In the genomic region with DNA sequence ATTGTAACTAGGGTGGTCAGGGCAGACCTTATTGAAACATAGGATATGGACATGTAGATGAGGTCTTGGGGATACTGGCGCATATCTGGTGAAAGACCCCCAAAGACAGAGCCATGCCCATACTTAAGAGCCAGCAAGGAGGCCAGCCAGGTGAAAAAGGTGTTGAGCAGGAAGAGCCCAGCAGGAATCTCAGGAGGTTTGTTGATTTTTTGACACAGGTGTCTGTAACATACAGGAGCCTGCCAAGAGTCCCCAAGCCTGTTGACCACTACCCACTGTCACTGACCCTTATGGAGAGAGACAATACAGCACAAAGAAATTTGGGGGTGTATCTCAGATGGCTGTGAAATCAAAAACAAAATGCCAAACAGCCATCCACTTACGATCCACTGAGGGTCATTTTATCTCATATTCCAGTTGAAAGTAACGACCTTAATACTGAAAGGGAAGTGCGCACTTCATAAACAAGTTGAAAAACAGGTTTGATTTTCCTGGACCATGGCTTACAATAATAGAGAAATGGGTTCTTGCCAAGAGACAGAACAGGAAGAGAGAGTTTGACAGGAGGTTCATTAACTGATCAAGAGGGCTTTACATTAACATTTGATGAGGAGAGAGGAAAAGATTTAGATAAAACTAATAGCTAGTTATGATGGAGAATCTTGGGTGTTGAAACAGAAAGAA, we compare ENCODE assay signal across 22 cellular contexts.
DNase-seq lines count a peak whose midpoint lies in the region; ATAC-seq and TF ChIP-seq lines count a peak whose summit lies in the region.
"Had no signal": no experiment of that assay in that cellular context is flagged by ENCODE, and none has a peak within 500 bp of the region (broad histone marks: within the 10 kb centered on the region; RNA-seq: fewer than 3 reads in every experiment).

No MANE protein-coding gene starts in this region.

- H3K9me3 Mint-ChIP-seq in MCF 10A (ENCODE audit: unreplicated experiment): peaks cover 14% of the 10 kb centered on the region
- H3K9me3 Mint-ChIP-seq: activated naive CD4-positive, alpha-beta T cell treated with anti-CD3 and anti-CD28 coated beads, Interleukin-2, amount 10 ng/mL, durations not matched to agents 7 days and 5 days; activated T-cell treated with anti-CD3 and anti-CD28 coated beads, Interleukin-2, amount 50 U/mL, for 4 hours had no signal

- H3K4me1 Mint-ChIP-seq in MCF 10A (ENCODE audit: insufficient read depth, unreplicated experiment): peaks cover 11% of the 10 kb centered on the region
- H3K4me1 Mint-ChIP-seq: activated B cell treated with CpG ODN at 0.5 μM for 24 hours; activated naive CD4-positive, alpha-beta T cell treated with anti-CD3 and anti-CD28 coated beads, Interleukin-2, amount 10 ng/mL, durations not matched to agents 7 days and 5 days; immature natural killer cell; naive thymus-derived CD8-positive, alpha-beta T cell had no signal

- H3K27ac ChIP-seq in breast epithelium (peak overlapping the region; percentile 80 to 84), right lobe of liver (no peak overlapping the region)

- TF ChIP-seq POLR2A in breast epithelium (IDR thresholded peaks at IDR 0.05): no peak
- TF ChIP-seq POLR2A in right lobe of liver (IDR thresholded peaks at IDR 0.05): no peak

- H3K4me1 ChIP-seq in breast epithelium (peaks cover 0 to 5% of the 10 kb centered on the region in 2 donors), right lobe of liver (no peaks in the 10 kb centered on the region)
- H3K4me1 ChIP-seq: BE2C had no signal

- peak; percentile 90 for ATAC-seq in left colon
- ATAC-seq in right lobe of liver: no peak
- ATAC-seq: activated CD8-positive, alpha-beta T cell treated with anti-CD3 and anti-CD28 coated beads, Interleukin-2, amount 10 ng/mL, durations not matched to agents 7 days and 5 days; activated T-cell treated with anti-CD3 and anti-CD28 coated beads, Interleukin-2, amount 50 U/mL, for 4 hours; naive thymus-derived CD8-positive, alpha-beta T cell; Panc1 had no signal

- CTCF ChIA-PET in MCF 10A (lab: Yijun Ruan, JAX): interaction anchor here (0.7 to 1.3 kb wide), 4 partner anchors 10 to 202 kb away, joined by 3 to 4 read pairs (median 4); no protein-coding TSS in a partner anchor

- H3K36me3 ChIP-seq in breast epithelium: no peaks in the 10 kb centered on the region
- H3K36me3 ChIP-seq in right lobe of liver: no peaks in the 10 kb centered on the region
- H3K36me3 ChIP-seq: BE2C had no signal

- H3K4me3 ChIP-seq in breast epithelium (no peak overlapping the region), right lobe of liver (no peak overlapping the region)

- no peaks in the 10 kb centered on the region for H3K9me3 ChIP-seq in breast epithelium
- no peaks in the 10 kb centered on the region for H3K9me3 ChIP-seq in right lobe of liver
- H3K9me3 ChIP-seq: BE2C had no signal

- no peak overlapping the region for H3K4me3 Mint-ChIP-seq in MCF 10A (ENCODE audit: unreplicated experiment)
- H3K4me3 Mint-ChIP-seq: activated B cell treated with CpG ODN at 0.5 μM for 24 hours; activated CD8-positive, alpha-beta T cell treated with anti-CD3 and anti-CD28 coated beads, Interleukin-2, amount 10 ng/mL, durations not matched to agents 7 days and 5 days; activated naive CD4-positive, alpha-beta T cell treated with anti-CD3 and anti-CD28 coated beads, Interleukin-2, amount 10 ng/mL, durations not matched to agents 7 days and 5 days; activated T-cell treated with anti-CD3 and anti-CD28 coated beads, Interleukin-2, amount 50 U/mL, for 4 hours; immature natural killer cell; naive thymus-derived CD8-positive, alpha-beta T cell had no signal

- intact Hi-C loops in breast epithelium (cut with DNase I; ENCODE audit: low total_unique reads): no loop called here
- intact Hi-C loops in MCF 10A (cut with micrococcal nuclease): no loop called here
- intact Hi-C loops in left colon (cut with DNase I, micrococcal nuclease): no loop called here
- intact Hi-C loops in right lobe of liver (cut with DNase I): no loop called here

- DNase-seq in breast epithelium (ENCODE audit: low spot score in 2 of 2) (no peak), MCF 10A (ENCODE audit: unreplicated experiment) (no peak), NCI-H774 (lab: John Stamatoyannopoulos, UW) (peak; percentile 16), left colon (no peak), NCI-H524 (lab: John Stamatoyannopoulos, UW) (no peak), right lobe of liver (no peak), COLO829 (ENCODE audit: low spot score) (no peak)
- DNase-seq in stimulated activated CD4-positive, alpha-beta T cell treated with anti-CD3 and anti-CD28 coated beads, Interleukin-1b, Interleukin-23, amount 100 ng/mL, for 48 hours: no peak
- DNase-seq: activated B cell treated with CpG ODN at 0.5 μM for 24 hours; activated CD8-positive, alpha-beta T cell treated with anti-CD3 and anti-CD28 coated beads, Interleukin-2, amount 10 ng/mL, durations not matched to agents 7 days and 5 days; activated naive CD4-positive, alpha-beta T cell treated with anti-CD3 and anti-CD28 coated beads, Interleukin-2, amount 10 ng/mL, durations not matched to agents 7 days and 5 days; activated T-cell treated with anti-CD3 and anti-CD28 coated beads, Interleukin-2, amount 50 U/mL, for 4 hours; aorta; BE2C; immature natural killer cell; naive thymus-derived CD8-positive, alpha-beta T cell; NCI-H1694 treated with DMSO at 0.1 percent for 48 hours; NCI-H82; stimulated activated CD4-positive, alpha-beta T cell treated with anti-CD3 and anti-CD28 coated beads, Interleukin-2, amount 100 ng/mL, for 24 hours; stimulated activated naive CD4-positive, alpha-beta T cell treated with Interleukin-2 at 50 U/mL for 16 hours; T-helper 2 cell had no signal

- H3K27me3 ChIP-seq in breast epithelium (no peaks in the 10 kb centered on the region), right lobe of liver (no peaks in the 10 kb centered on the region)
- H3K27me3 ChIP-seq: BE2C had no signal

- BruUV-seq in MCF 10A (replicated peaks; lab: Mats Ljungman, UMichigan): no TSS peak

- H3K27ac Mint-ChIP-seq in MCF 10A (ENCODE audit: low read depth, unreplicated experiment): no peak overlapping the region
- H3K27ac Mint-ChIP-seq: activated B cell treated with CpG ODN at 0.5 μM for 24 hours; activated CD8-positive, alpha-beta T cell treated with anti-CD3 and anti-CD28 coated beads, Interleukin-2, amount 10 ng/mL, durations not matched to agents 7 days and 5 days; activated naive CD4-positive, alpha-beta T cell treated with anti-CD3 and anti-CD28 coated beads, Interleukin-2, amount 10 ng/mL, durations not matched to agents 7 days and 5 days; immature natural killer cell had no signal

- 66% methylated on average over 4 of the region's 4 CpGs for WGBS in right lobe of liver (ENCODE audit: insufficient coverage, low coverage, low lambda C conversion rate, missing lambda C conversion rate)

- TF ChIP-seq CTCF in breast epithelium (IDR thresholded peaks at IDR 0.05) (no peak), MCF 10A (IDR thresholded peaks at IDR 0.05; ENCODE audit: unreplicated experiment) (no peak), right lobe of liver (IDR thresholded peaks at IDR 0.05) (no peak)

- POLR2A ChIA-PET in MCF 10A (lab: Yijun Ruan, JAX): interaction anchor here (0.7 to 2.2 kb wide), 6 partner anchors 10 to 62 kb away, joined by 3 to 8 read pairs (median 4); no protein-coding TSS in a partner anchor

- H3K36me3 Mint-ChIP-seq in MCF 10A (ENCODE audit: insufficient read depth, unreplicated experiment): no peaks in the 10 kb centered on the region
- H3K36me3 Mint-ChIP-seq: activated naive CD4-positive, alpha-beta T cell treated with anti-CD3 and anti-CD28 coated beads, Interleukin-2, amount 10 ng/mL, durations not matched to agents 7 days and 5 days; immature natural killer cell; naive thymus-derived CD8-positive, alpha-beta T cell had no signal

- H3K27me3 Mint-ChIP-seq in MCF 10A (ENCODE audit: insufficient read depth, unreplicated experiment): no peaks in the 10 kb centered on the region
- H3K27me3 Mint-ChIP-seq: naive thymus-derived CD8-positive, alpha-beta T cell had no signal

Comparison
In these comparisons a context has a peak if more than half of its experiments do, and no peak if none do; other contexts are left out.
1. H3K27ac ChIP-seq: peak in breast epithelium (2 of 2); none in right lobe of liver (0 of 3).